17 cellular contexts compared by ENCODE assay signal in genomic region chr3:14867936-14868570, GRCh38. TPM values are rescaled to one million over a fixed set of nuclear protein-coding genes. Genes with fewer than 3 reads are reported as not detected.
"Had no signal": no experiment of that assay in that cellular context is flagged by ENCODE, and none has a peak within 500 bp of the region (broad histone marks: within the 10 kb centered on the region; RNA-seq: fewer than 3 reads in every experiment).

No MANE protein-coding gene starts in this region.

- DNase-seq: activated B cell treated with CpG ODN at 0.5 μM for 24 hours; activated CD4-positive, alpha-beta T cell treated with anti-CD3 and anti-CD28 coated beads, Interleukin-2, amount 10 ng/mL, durations not matched to agents 24 days and 14 days; activated CD8-positive, alpha-beta memory T cell treated with anti-CD3 and anti-CD28 coated beads for 24 hours; activated naive CD4-positive, alpha-beta T cell treated with anti-CD3 and anti-CD28 coated beads, Interleukin-2, amount 50 U/mL, for 16 hours; central memory CD4-positive, alpha-beta T cell; erythroblast; hypothalamus; kidney glomerular epithelial cell; stimulated activated CD4-positive, alpha-beta T cell treated with anti-CD3 and anti-CD28 coated beads, Interleukin-2, amount 100 ng/mL, for 24 hours; testis; uterus had no signal

- H3K4me2 ChIP-seq: neural progenitor cell had no signal

- ATAC-seq: right cardiac atrium had no signal

- H3K9me3 Mint-ChIP-seq: activated B cell treated with CpG ODN at 0.5 μM for 24 hours; activated CD4-positive, alpha-beta T cell treated with anti-CD3 and anti-CD28 coated beads, Interleukin-2, amount 10 ng/mL, durations not matched to agents 24 days and 14 days; activated T-helper 2 cell treated with anti-CD3 and anti-CD28 coated beads, Interferon-gamma antibody, Interleukin-2, Interleukin-4, amounts not matched to agents 10 μg/mL and 5 μg/mL and 100 μg/mL, durations not matched to agents 14 hours and 24 hours and 36 hours; neural progenitor cell; stimulated activated naive CD8-positive, alpha-beta T cell treated with anti-CD3 and anti-CD28 coated beads, Interleukin-15, Interleukin-2, amounts not matched to agents 100 ng/mL and 50 ng/mL, for 24 hours had no signal

- H3K36me3 ChIP-seq: neural progenitor cell, uterus had no signal

- H3K4me3 ChIP-seq: neural progenitor cell, testis, uterus had no signal

- H3K9ac ChIP-seq: neural progenitor cell had no signal

- H3K36me3 Mint-ChIP-seq: neural progenitor cell had no signal

- H3K27ac ChIP-seq: neural progenitor cell, testis, uterus had no signal

- H3K9me3 ChIP-seq: testis, uterus had no signal

- H3K4me1 Mint-ChIP-seq: activated B cell treated with CpG ODN at 0.5 μM for 24 hours; activated CD4-positive, alpha-beta T cell treated with anti-CD3 and anti-CD28 coated beads, Interleukin-2, amount 10 ng/mL, durations not matched to agents 24 days and 14 days had no signal

- FAIRE-seq: TTC549 had no signal

- H3K4me3 Mint-ChIP-seq: activated B cell treated with CpG ODN at 0.5 μM for 24 hours; activated CD4-positive, alpha-beta T cell treated with anti-CD3 and anti-CD28 coated beads, Interleukin-2, amount 10 ng/mL, durations not matched to agents 24 days and 14 days; neural progenitor cell; stimulated activated naive CD8-positive, alpha-beta T cell treated with anti-CD3 and anti-CD28 coated beads, Interleukin-15, Interleukin-2, amounts not matched to agents 100 ng/mL and 50 ng/mL, for 24 hours had no signal

- H2AFZ ChIP-seq: neural progenitor cell had no signal

- H3K27ac Mint-ChIP-seq: activated B cell treated with CpG ODN at 0.5 μM for 24 hours; activated CD4-positive, alpha-beta T cell treated with anti-CD3 and anti-CD28 coated beads, Interleukin-2, amount 10 ng/mL, durations not matched to agents 24 days and 14 days; activated T-helper 2 cell treated with anti-CD3 and anti-CD28 coated beads, Interferon-gamma antibody, Interleukin-2, Interleukin-4, amounts not matched to agents 10 μg/mL and 5 μg/mL and 100 μg/mL, durations not matched to agents 14 hours and 24 hours and 36 hours; neural progenitor cell; stimulated activated naive CD8-positive, alpha-beta T cell treated with anti-CD3 and anti-CD28 coated beads, Interleukin-15, Interleukin-2, amounts not matched to agents 100 ng/mL and 50 ng/mL, for 24 hours had no signal

- H3K27me3 ChIP-seq: neural progenitor cell, testis, uterus had no signal

- H3K4me1 ChIP-seq: testis, uterus had no signal

RNA-seq across cellular contexts. Expression of gene FGD5, which starts 49.3 kb away (rescaled TPM):
- total RNA-seq: activated B cell treated with CpG ODN at 0.5 μM for 24 hours; T-helper 1 cell treated with Interleukin-12 subunit alpha and Interleukin-12 subunit beta and Interleukin-4 antibody, amounts not matched to agents 30 ng/mL and 1 ng/mL, for 36 hours had no signal
